ENCODE assay signal across 10 cellular contexts in the genomic region with DNA sequence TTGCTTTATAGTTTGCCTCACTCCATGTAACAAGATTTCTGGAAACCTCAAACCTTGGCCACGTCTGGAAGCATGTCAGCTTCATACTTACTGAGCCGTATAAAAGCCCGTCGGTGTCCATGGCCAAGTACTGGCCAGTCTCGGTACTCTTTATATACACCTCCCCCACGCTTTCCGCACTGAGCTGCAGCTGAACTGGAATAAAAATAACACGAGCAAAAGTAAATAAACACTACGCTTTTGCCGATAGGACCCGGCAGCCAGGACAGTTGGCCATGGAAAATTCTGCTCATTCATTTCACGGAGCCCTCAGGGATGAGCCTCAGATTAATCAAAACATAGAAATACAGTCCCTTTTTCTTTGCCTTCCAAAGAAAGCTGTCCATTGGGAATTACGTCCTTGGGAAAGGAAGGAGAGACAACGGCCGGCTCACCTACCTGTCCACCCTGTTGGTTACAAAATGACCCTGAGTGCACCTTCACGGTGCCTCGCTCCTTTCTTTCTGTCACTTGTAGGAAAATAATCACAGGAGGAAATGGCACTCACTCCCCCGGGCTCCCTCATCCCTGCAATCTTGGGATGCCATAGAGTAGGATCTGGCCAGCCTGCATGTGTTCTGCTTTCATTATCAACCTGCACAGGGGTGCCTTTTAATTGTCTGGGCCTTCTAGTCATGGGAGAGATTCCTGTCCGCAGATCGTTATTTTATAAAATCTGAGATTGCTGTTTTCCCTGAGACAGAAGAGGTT.
DNase-seq lines count a peak whose midpoint lies in the region; ATAC-seq and TF ChIP-seq lines count a peak whose summit lies in the region.
"Had no signal": no experiment of that assay in that cellular context is flagged by ENCODE, and none has a peak within 500 bp of the region (broad histone marks: within the 10 kb centered on the region; RNA-seq: fewer than 3 reads in every experiment).

No MANE protein-coding gene starts in this region.

- no peak overlapping the region for H3K9ac ChIP-seq in parathyroid adenoma

- H2AFZ ChIP-seq in parathyroid adenoma, result peak overlapping the region; percentile 63

- BruUV-seq in Caco-2 (replicated peaks; lab: Mats Ljungman, UMichigan), result no TSS peak

- no peak overlapping the region for H3K27ac Mint-ChIP-seq in Caco-2 (ENCODE audit: unreplicated experiment)

- H3K4me3 Mint-ChIP-seq in Caco-2 (ENCODE audit: unreplicated experiment), result peak overlapping the region; percentile 32

- intact Hi-C loops in Caco-2 (cut with micrococcal nuclease; ENCODE audit: unreplicated experiment), result no loop called here

- no peaks in the 10 kb centered on the region for H3K79me2 ChIP-seq in parathyroid adenoma

- TF ChIP-seq CTCF in Caco-2 (IDR thresholded peaks at IDR 0.05; ENCODE audit: insufficient read depth in 1 of 2, low read depth in 1 of 2, low read length in 1 of 2, severe bottlenecking in 1 of 2, unreplicated experiment in 1 of 2), result no peak
- TF ChIP-seq CTCF in fibroblast of villous mesenchyme (IDR thresholded peaks at IDR 0.05; ENCODE audit: insufficient read depth, low read depth, low read length), result no peak
- no peak for TF ChIP-seq CTCF in parathyroid adenoma (IDR thresholded peaks at IDR 0.05)
- no peak for TF ChIP-seq CTCF in BE2C (IDR thresholded peaks at IDR 0.05; ENCODE audit: low read depth, low read length)

- POLR2A ChIA-PET in Caco-2 (lab: Charles Lee), result interaction anchor here (0.5 kb wide), 1 partner anchor 331 kb away, joined by 3 read pairs; no protein-coding TSS in a partner anchor

- peak overlapping the region; percentile 57 for H3K4me2 ChIP-seq in parathyroid adenoma (ENCODE audit: low read length)

- in situ Hi-C loops in KBM-7 (cut with MboI; ENCODE audit: low pct_unique_long_range_greater_than_20kb, low sequenced_read_pairs), result no loop called here

- DNase-seq in Caco-2 (no peak), RPMI7951 (ENCODE audit: low read depth) (peak; percentile 78), fibroblast of villous mesenchyme (ENCODE audit: low read depth) (peak; percentile 83), BE2C (no peak), KBM-7 (no peak), NCI-H82 treated with DMSO at 0.1 percent for 48 hours (lab: John Stamatoyannopoulos, UW; ENCODE audit: unreplicated experiment) (no peak)
- DNase-seq: activated CD8-positive, alpha-beta memory T cell treated with anti-CD3 and anti-CD28 coated beads for 24 hours; NCI-H1930 had no signal

- no peaks in the 10 kb centered on the region for H3K9me3 Mint-ChIP-seq in Caco-2 (ENCODE audit: unreplicated experiment)

- no peak for ATAC-seq in HG02870 (IDR thresholded peaks at IDR 0.05; ENCODE audit: unreplicated experiment)

- peaks cover 3% of the 10 kb centered on the region for H3K27me3 Mint-ChIP-seq in Caco-2 (ENCODE audit: insufficient read depth, unreplicated experiment)

- peak overlapping the region; percentile 67 for H3K27ac ChIP-seq in parathyroid adenoma

- H3K9me3 ChIP-seq in Caco-2, result no peaks in the 10 kb centered on the region
- H3K9me3 ChIP-seq in parathyroid adenoma (ENCODE audit: control insufficient read depth, low read length), result no peaks in the 10 kb centered on the region
- H3K9me3 ChIP-seq in BE2C, result no peaks in the 10 kb centered on the region

- H3K27me3 ChIP-seq in Caco-2 (replicated peaks; ENCODE audit: control insufficient read depth, insufficient read depth, low read length), result no peaks in the 10 kb centered on the region; the same call in 1 of the 2 replicates
- no peaks in the 10 kb centered on the region for H3K27me3 ChIP-seq in parathyroid adenoma (ENCODE audit: control insufficient read depth, insufficient read depth, low read length)
- H3K27me3 ChIP-seq in BE2C, result no peaks in the 10 kb centered on the region

- H3K4me1 ChIP-seq in Caco-2 (no peaks in the 10 kb centered on the region), parathyroid adenoma (peaks cover 3% of the 10 kb centered on the region), BE2C (peaks cover 2% of the 10 kb centered on the region; the same call in 1 of the 2 replicates)

- H3K4me3 ChIP-seq in Caco-2 (ENCODE audit: low read depth, low read length) (no peak overlapping the region), fibroblast of villous mesenchyme (ENCODE audit: low read depth, low read length) (peak overlapping the region; percentile 31), parathyroid adenoma (ENCODE audit: low read depth, low read length) (peak overlapping the region; percentile 38), BE2C (ENCODE audit: low read depth, low read length) (no peak overlapping the region)

- H3K36me3 Mint-ChIP-seq in Caco-2 (ENCODE audit: insufficient read depth, unreplicated experiment), result no peaks in the 10 kb centered on the region

- no peaks in the 10 kb centered on the region for H3K36me3 ChIP-seq in Caco-2 (ENCODE audit: control insufficient read depth, insufficient read depth, low read length)
- H3K36me3 ChIP-seq in parathyroid adenoma (ENCODE audit: control insufficient read depth, insufficient read depth, low read length), result no peaks in the 10 kb centered on the region
- no peaks in the 10 kb centered on the region for H3K36me3 ChIP-seq in BE2C

- CTCF ChIA-PET in Caco-2 (lab: Charles Lee), result interaction anchor here (0.5 to 1.2 kb wide), 3 partner anchors 10 to 582 kb away, joined by 3 read pairs; no protein-coding TSS in a partner anchor

- H3K4me1 Mint-ChIP-seq in Caco-2 (ENCODE audit: low read depth, unreplicated experiment), result no peaks in the 10 kb centered on the region

Comparison
In these comparisons a context has a peak if more than half of its experiments do, and no peak if none do; other contexts are left out.
1. DNase-seq: peak in RPMI7951 (single experiment) and fibroblast of villous mesenchyme (single experiment); none in Caco-2 (0 of 2), BE2C (single experiment), KBM-7 (single experiment) and NCI-H82 treated with DMSO at 0.1 percent for 48 hours (single experiment).
2. H3K4me3 ChIP-seq: peak in fibroblast of villous mesenchyme (single experiment) and parathyroid adenoma (single experiment); none in Caco-2 (single experiment) and BE2C (single experiment).